Comparison of ENCODE assay signal across 19 cellular contexts in genomic region chr2:149271575-149271974, GRCh38. TPM values are rescaled to one million over a fixed set of nuclear protein-coding genes. Genes with fewer than 3 reads are reported as not detected.
DNase-seq lines count a peak whose midpoint lies in the region; ATAC-seq, FAIRE-seq and TF ChIP-seq lines count a peak whose summit lies in the region.
"Had no signal": no experiment of that assay in that cellular context is flagged by ENCODE, and none has a peak within 500 bp of the region (broad histone marks: within the 10 kb centered on the region; RNA-seq: fewer than 3 reads in every experiment).

No MANE protein-coding gene starts in this region.

- H3K4me1 ChIP-seq in CD8-positive, alpha-beta T cell (ENCODE audit: insufficient read depth, low read length), result no peaks in the 10 kb centered on the region
- H3K4me1 ChIP-seq: left ventricle myocardium inferior, SJCRH30 had no signal

- H3K27me3 ChIP-seq in CD8-positive, alpha-beta T cell (ENCODE audit: insufficient read depth, low read length), result no peaks in the 10 kb centered on the region
- H3K27me3 ChIP-seq: SJCRH30 had no signal

- FAIRE-seq in GM18507 (lab: Jason Lieb, UNC), result peak; percentile 81
- FAIRE-seq: HTR-8/SVneo had no signal

- POLR2A ChIA-PET in CD8-positive, alpha-beta T cell (lab: Charles Lee), result no interaction called here

- no peak for DNase-seq in GM18507 (ENCODE audit: extremely low spot score, insufficient read length, low read depth)
- DNase-seq in HCEC 1CT, result no peak
- no peak for DNase-seq in NCI-H774 (lab: John Stamatoyannopoulos, UW)
- DNase-seq in SW 1271 (lab: John Stamatoyannopoulos, UW), result no peak
- DNase-seq in CD8-positive, alpha-beta T cell, result no peak
- DNase-seq: activated CD4-positive, alpha-beta memory T cell treated with anti-CD3 and anti-CD28 coated beads for 36 hours; activated effector memory CD4-positive, alpha-beta T cell treated with Interleukin-2 at 50 U/mL for 16 hours; dermis blood vessel endothelial cell; DMS79 treated with DMSO at 0.1 percent for 48 hours; left ventricle myocardium inferior; naive B cell; NCI-H2107; SJCRH30; stimulated activated CD4-positive, alpha-beta T cell treated with anti-CD3 and anti-CD28 coated beads, Interleukin-4, amount 100 ng/mL, for 1 hour had no signal

- CTCF ChIA-PET in CD8-positive, alpha-beta T cell (lab: Charles Lee), result no interaction called here

- no peak overlapping the region for H3K4me3 ChIP-seq in CD8-positive, alpha-beta T cell (ENCODE audit: low read depth, low read length)
- H3K4me3 ChIP-seq: left ventricle myocardium inferior, SJCRH30 had no signal

- no peaks in the 10 kb centered on the region for H3K9me3 ChIP-seq in CD8-positive, alpha-beta T cell (ENCODE audit: low read length)
- H3K9me3 ChIP-seq: SJCRH30 had no signal

- no peaks in the 10 kb centered on the region for H3K27me3 Mint-ChIP-seq in CD8-positive, alpha-beta T cell (ENCODE audit: low read depth)
- H3K27me3 Mint-ChIP-seq: naive B cell had no signal

- H3K36me3 Mint-ChIP-seq in CD8-positive, alpha-beta T cell, result no peaks in the 10 kb centered on the region
- H3K36me3 Mint-ChIP-seq: activated CD4-positive, alpha-beta memory T cell treated with anti-CD3 and anti-CD28 coated beads for 36 hours; naive B cell; stimulated activated effector memory CD8-positive, alpha-beta T cell treated with anti-CD3 and anti-CD28 coated beads, Interleukin-12 subunit alpha, Interleukin-12 subunit beta, amount 100 ng/mL, for 72 hours had no signal

- no peaks in the 10 kb centered on the region for H3K9me3 Mint-ChIP-seq in CD8-positive, alpha-beta T cell

- no peak overlapping the region for H3K4me3 Mint-ChIP-seq in CD8-positive, alpha-beta T cell
- H3K4me3 Mint-ChIP-seq: activated CD4-positive, alpha-beta memory T cell treated with anti-CD3 and anti-CD28 coated beads for 36 hours; naive B cell; stimulated activated effector memory CD8-positive, alpha-beta T cell treated with anti-CD3 and anti-CD28 coated beads, Interleukin-12 subunit alpha, Interleukin-12 subunit beta, amount 100 ng/mL, for 72 hours had no signal

- no peaks in the 10 kb centered on the region for H3K4me1 Mint-ChIP-seq in CD8-positive, alpha-beta T cell (ENCODE audit: low read depth)
- H3K4me1 Mint-ChIP-seq: stimulated activated effector memory CD8-positive, alpha-beta T cell treated with anti-CD3 and anti-CD28 coated beads, Interleukin-12 subunit alpha, Interleukin-12 subunit beta, amount 100 ng/mL, for 72 hours had no signal

- H3K27ac ChIP-seq in CD8-positive, alpha-beta T cell (ENCODE audit: low read depth, low read length), result no peak overlapping the region
- H3K27ac ChIP-seq: left ventricle myocardium inferior, SJCRH30 had no signal

- intact Hi-C loops in CD8-positive, alpha-beta T cell (cut with DNase I, micrococcal nuclease), result no loop called here

- ATAC-seq in GM19395 (IDR thresholded peaks at IDR 0.05; ENCODE audit: unreplicated experiment), result peak; percentile 97
- ATAC-seq in HG02588 (IDR thresholded peaks at IDR 0.05; ENCODE audit: unreplicated experiment), result peak; percentile 92
- ATAC-seq in HG03442 (IDR thresholded peaks at IDR 0.05; ENCODE audit: unreplicated experiment), result peak; percentile 92
- ATAC-seq in CD8-positive, alpha-beta T cell, result no peak
- ATAC-seq: stimulated activated effector memory CD8-positive, alpha-beta T cell treated with anti-CD3 and anti-CD28 coated beads, Interleukin-12 subunit alpha, Interleukin-12 subunit beta, amount 100 ng/mL, for 72 hours had no signal

- H3K27ac Mint-ChIP-seq in CD8-positive, alpha-beta T cell, result no peak overlapping the region
- H3K27ac Mint-ChIP-seq: activated CD4-positive, alpha-beta memory T cell treated with anti-CD3 and anti-CD28 coated beads for 36 hours; stimulated activated effector memory CD8-positive, alpha-beta T cell treated with anti-CD3 and anti-CD28 coated beads, Interleukin-12 subunit alpha, Interleukin-12 subunit beta, amount 100 ng/mL, for 72 hours had no signal

- TF ChIP-seq CTCF in CD8-positive, alpha-beta T cell (IDR thresholded peaks at IDR 0.05), result no peak

- no peaks in the 10 kb centered on the region for H3K36me3 ChIP-seq in CD8-positive, alpha-beta T cell (ENCODE audit: insufficient read depth, low read length)
- H3K36me3 ChIP-seq: left ventricle myocardium inferior, SJCRH30 had no signal

RNA-seq across cellular contexts. Expression of gene LYPD6, which starts 58.8 kb away (rescaled TPM):
- total RNA-seq in CD8-positive, alpha-beta T cell, result not detected
- total RNA-seq: activated CD4-positive, alpha-beta memory T cell treated with anti-CD3 and anti-CD28 coated beads for 36 hours had no signal
